ENCODE assay signal across 1 cellular context in genomic region chr9:113417370-113417769, GRCh38.
TF ChIP-seq lines count a peak whose summit lies in the region.

No MANE protein-coding gene starts in this region.

TF ChIP-seq in K562, 482 proteins besides CTCF, POLR2A, EP300 and RAD21:
- TF ChIP-seq PTTG1 (tag; IDR thresholded peaks at IDR 0.05; ENCODE audit: low read depth) (no peak), OTX1 (CRISPR knock-in tag; IDR thresholded peaks at IDR 0.05) (no peak), ZFPM2 (CRISPR knock-in tag; IDR thresholded peaks at IDR 0.05) (no peak), SMC3 (conservative IDR thresholded peaks at IDR 0.05; ENCODE audit: insufficient read depth, low read depth, low read length) (0 out of 2 replicates have a peak, but pooled peaks have one; percentile 22)
- TF ChIP-seq, protein P1, sequence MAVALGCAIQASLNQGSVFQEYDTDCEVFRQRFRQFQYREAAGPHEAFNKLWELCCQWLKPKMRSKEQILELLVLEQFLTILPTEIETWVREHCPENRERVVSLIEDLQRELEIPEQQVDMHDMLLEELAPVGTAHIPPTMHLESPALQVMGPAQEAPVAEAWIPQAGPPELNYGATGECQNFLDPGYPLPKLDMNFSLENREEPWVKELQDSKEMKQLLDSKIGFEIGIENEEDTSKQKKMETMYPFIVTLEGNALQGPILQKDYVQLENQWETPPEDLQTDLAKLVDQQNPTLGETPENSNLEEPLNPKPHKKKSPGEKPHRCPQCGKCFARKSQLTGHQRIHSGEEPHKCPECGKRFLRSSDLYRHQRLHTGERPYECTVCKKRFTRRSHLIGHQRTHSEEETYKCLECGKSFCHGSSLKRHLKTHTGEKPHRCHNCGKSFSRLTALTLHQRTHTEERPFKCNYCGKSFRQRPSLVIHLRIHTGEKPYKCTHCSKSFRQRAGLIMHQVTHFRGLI (CRISPR knock-in tag; IDR thresholded peaks at IDR 0.05), result no peak
- TF ChIP-seq, protein P2, sequence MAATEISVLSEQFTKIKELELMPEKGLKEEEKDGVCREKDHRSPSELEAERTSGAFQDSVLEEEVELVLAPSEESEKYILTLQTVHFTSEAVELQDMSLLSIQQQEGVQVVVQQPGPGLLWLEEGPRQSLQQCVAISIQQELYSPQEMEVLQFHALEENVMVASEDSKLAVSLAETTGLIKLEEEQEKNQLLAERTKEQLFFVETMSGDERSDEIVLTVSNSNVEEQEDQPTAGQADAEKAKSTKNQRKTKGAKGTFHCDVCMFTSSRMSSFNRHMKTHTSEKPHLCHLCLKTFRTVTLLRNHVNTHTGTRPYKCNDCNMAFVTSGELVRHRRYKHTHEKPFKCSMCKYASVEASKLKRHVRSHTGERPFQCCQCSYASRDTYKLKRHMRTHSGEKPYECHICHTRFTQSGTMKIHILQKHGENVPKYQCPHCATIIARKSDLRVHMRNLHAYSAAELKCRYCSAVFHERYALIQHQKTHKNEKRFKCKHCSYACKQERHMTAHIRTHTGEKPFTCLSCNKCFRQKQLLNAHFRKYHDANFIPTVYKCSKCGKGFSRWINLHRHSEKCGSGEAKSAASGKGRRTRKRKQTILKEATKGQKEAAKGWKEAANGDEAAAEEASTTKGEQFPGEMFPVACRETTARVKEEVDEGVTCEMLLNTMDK (IDR thresholded peaks at IDR 0.05; ENCODE audit: borderline replicate concordance, insufficient read depth, low read depth, low read length, poor library complexity, severe bottlenecking), result peak; percentile 44
